In the genomic region with DNA sequence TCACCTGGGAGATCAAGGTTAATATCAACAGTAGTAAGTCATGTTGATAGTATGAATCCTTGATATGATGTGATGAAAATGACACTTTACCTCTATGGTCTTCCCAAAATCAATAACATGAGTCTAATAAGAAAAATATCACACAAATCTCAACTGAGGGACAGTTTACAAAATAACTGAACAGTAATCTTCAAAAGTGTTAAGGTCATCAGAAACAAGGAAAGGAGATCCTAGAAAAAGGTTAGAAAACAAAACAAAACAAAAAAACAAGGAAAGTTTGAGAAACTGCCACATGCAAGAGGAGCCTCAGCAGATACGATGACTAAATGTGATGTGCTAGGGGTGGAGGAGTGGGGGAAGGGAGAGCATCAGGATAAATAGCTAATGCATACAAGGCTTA, we compare ENCODE assay signal across 40 cellular contexts.
"Had no signal": no experiment of that assay in that cellular context is flagged by ENCODE, and none has a peak within 500 bp of the region (broad histone marks: within the 10 kb centered on the region; RNA-seq: fewer than 3 reads in every experiment).

No MANE protein-coding gene starts in this region.

- H3K4me1 Mint-ChIP-seq: activated naive CD4-positive, alpha-beta T cell treated with anti-CD3 and anti-CD28 coated beads, Interleukin-2, amount 50 U/mL, for 24 hours; activated naive CD8-positive, alpha-beta T cell treated with anti-CD3 and anti-CD28 coated beads, Interleukin-2, amount 10 ng/mL, durations not matched to agents 7 days and 5 days; activated naive CD8-positive, alpha-beta T cell treated with anti-CD3 and anti-CD28 coated beads, Interleukin-2, amount 50 U/mL, for 24 hours; brain; central memory CD8-positive, alpha-beta T cell had no signal

- H3K27ac Mint-ChIP-seq: activated naive CD4-positive, alpha-beta T cell treated with anti-CD3 and anti-CD28 coated beads for 36 hours; activated naive CD4-positive, alpha-beta T cell treated with anti-CD3 and anti-CD28 coated beads, Interleukin-2, amount 10 ng/mL, durations not matched to agents 7 days and 5 days; activated naive CD4-positive, alpha-beta T cell treated with anti-CD3 and anti-CD28 coated beads, Interleukin-2, amount 50 U/mL, for 24 hours; activated naive CD4-positive, alpha-beta T cell treated with anti-CD3 and anti-CD28 coated beads, Interleukin-2, amount 50 U/mL, for 72 hours; activated naive CD8-positive, alpha-beta T cell; activated naive CD8-positive, alpha-beta T cell treated with anti-CD3 and anti-CD28 coated beads for 36 hours; activated naive CD8-positive, alpha-beta T cell treated with anti-CD3 and anti-CD28 coated beads, Interleukin-2, amount 10 ng/mL, durations not matched to agents 7 days and 5 days; activated naive CD8-positive, alpha-beta T cell treated with anti-CD3 and anti-CD28 coated beads, Interleukin-2, amount 50 U/mL, for 24 hours; activated T-cell treated with anti-CD3 and anti-CD28 coated beads, Interleukin-2, amount 50 U/mL, for 24 hours; activated T-cell treated with anti-CD3 and anti-CD28 coated beads, Interleukin-2, amount 50 U/mL, for 72 hours; activated T-helper 1 cell treated with anti-CD3 and anti-CD28 coated beads, Interleukin-12 subunit alpha, Interleukin-12 subunit beta, Interleukin-2, Interleukin-4 antibody, amounts not matched to agents 30 ng/mL and 10 ng/mL and 1 ng/mL, durations not matched to agents 14 hours and 24 hours and 36 hours; activated T-helper 17 cell treated with anti-CD3 and anti-CD28 coated beads, Interleukin-2, amount 50 U/mL, for 72 hours; activated T-helper 2 cell treated with anti-CD3 and anti-CD28 coated beads, Interferon-gamma antibody, Interleukin-2, Interleukin-4, amounts not matched to agents 10 μg/mL and 5 μg/mL and 100 μg/mL, durations not matched to agents 14 hours and 24 hours and 36 hours had no signal

- H3K9me3 Mint-ChIP-seq: activated naive CD4-positive, alpha-beta T cell treated with anti-CD3 and anti-CD28 coated beads for 36 hours; activated naive CD4-positive, alpha-beta T cell treated with anti-CD3 and anti-CD28 coated beads, Interleukin-2, amount 10 ng/mL, durations not matched to agents 7 days and 5 days; activated naive CD4-positive, alpha-beta T cell treated with anti-CD3 and anti-CD28 coated beads, Interleukin-2, amount 50 U/mL, for 24 hours; activated naive CD4-positive, alpha-beta T cell treated with anti-CD3 and anti-CD28 coated beads, Interleukin-2, amount 50 U/mL, for 72 hours; activated naive CD8-positive, alpha-beta T cell treated with anti-CD3 and anti-CD28 coated beads for 36 hours; activated naive CD8-positive, alpha-beta T cell treated with anti-CD3 and anti-CD28 coated beads, Interleukin-2, amount 10 ng/mL, durations not matched to agents 7 days and 5 days; activated naive CD8-positive, alpha-beta T cell treated with anti-CD3 and anti-CD28 coated beads, Interleukin-2, amount 50 U/mL, for 24 hours; activated T-cell treated with anti-CD3 and anti-CD28 coated beads, Interleukin-2, amount 50 U/mL, for 24 hours; activated T-cell treated with anti-CD3 and anti-CD28 coated beads, Interleukin-2, amount 50 U/mL, for 4 hours; activated T-cell treated with anti-CD3 and anti-CD28 coated beads, Interleukin-2, amount 50 U/mL, for 72 hours; activated T-helper 1 cell treated with anti-CD3 and anti-CD28 coated beads, Interleukin-12 subunit alpha, Interleukin-12 subunit beta, Interleukin-2, Interleukin-4 antibody, amounts not matched to agents 30 ng/mL and 10 ng/mL and 1 ng/mL, durations not matched to agents 14 hours and 24 hours and 36 hours; activated T-helper 17 cell treated with anti-CD3 and anti-CD28 coated beads, Interleukin-2, amount 50 U/mL, for 72 hours; activated T-helper 2 cell treated with anti-CD3 and anti-CD28 coated beads, Interferon-gamma antibody, Interleukin-2, Interleukin-4, amounts not matched to agents 10 μg/mL and 5 μg/mL and 100 μg/mL, durations not matched to agents 14 hours and 24 hours and 36 hours; brain; central memory CD8-positive, alpha-beta T cell had no signal

- H3K36me3 ChIP-seq: breast epithelium had no signal

- H3K27me3 Mint-ChIP-seq: activated naive CD4-positive, alpha-beta T cell treated with anti-CD3 and anti-CD28 coated beads, Interleukin-2, amount 10 ng/mL, durations not matched to agents 7 days and 5 days; activated naive CD4-positive, alpha-beta T cell treated with anti-CD3 and anti-CD28 coated beads, Interleukin-2, amount 50 U/mL, for 24 hours; activated naive CD8-positive, alpha-beta T cell; activated naive CD8-positive, alpha-beta T cell treated with anti-CD3 and anti-CD28 coated beads for 36 hours; activated naive CD8-positive, alpha-beta T cell treated with anti-CD3 and anti-CD28 coated beads, Interleukin-2, amount 10 ng/mL, durations not matched to agents 7 days and 5 days; activated naive CD8-positive, alpha-beta T cell treated with anti-CD3 and anti-CD28 coated beads, Interleukin-2, amount 50 U/mL, for 24 hours; activated T-cell treated with anti-CD3 and anti-CD28 coated beads, Interleukin-2, amount 50 U/mL, for 24 hours; activated T-helper 17 cell treated with anti-CD3 and anti-CD28 coated beads, Interleukin-2, amount 50 U/mL, for 72 hours; brain; central memory CD8-positive, alpha-beta T cell had no signal

- H3K9me3 ChIP-seq: ascending aorta, body of pancreas, breast epithelium had no signal

- H3K4me3 ChIP-seq: adrenal gland, ascending aorta, body of pancreas, breast epithelium, cardiac muscle cell had no signal

- H3K27me3 ChIP-seq: adrenal gland, ascending aorta, body of pancreas, brain microvascular endothelial cell, breast epithelium, cardiac muscle cell had no signal

- DNase-seq: activated effector memory CD4-positive, alpha-beta T cell treated with anti-CD3 and anti-CD28 coated beads, Interleukin-2, amount 50 U/mL, for 16 hours; activated effector memory CD4-positive, alpha-beta T cell treated with Interleukin-2 at 50 U/mL for 16 hours; activated gamma-delta T cell; activated gamma-delta T cell treated with Interleukin-2 at 50 U/mL for 16 hours; activated naive CD4-positive, alpha-beta T cell; activated naive CD4-positive, alpha-beta T cell treated with anti-CD3 and anti-CD28 coated beads for 36 hours; activated naive CD4-positive, alpha-beta T cell treated with anti-CD3 and anti-CD28 coated beads, Interleukin-2, amount 10 ng/mL, durations not matched to agents 7 days and 5 days; activated naive CD4-positive, alpha-beta T cell treated with anti-CD3 and anti-CD28 coated beads, Interleukin-2, amount 50 U/mL, for 16 hours; activated naive CD4-positive, alpha-beta T cell treated with Interleukin-2 at 50 U/mL for 16 hours; activated naive CD8-positive, alpha-beta T cell treated with anti-CD3 and anti-CD28 coated beads for 36 hours; activated naive CD8-positive, alpha-beta T cell treated with anti-CD3 and anti-CD28 coated beads, Interleukin-2, amount 10 ng/mL, durations not matched to agents 7 days and 5 days; activated naive CD8-positive, alpha-beta T cell treated with anti-CD3 and anti-CD28 coated beads, Interleukin-2, amount 50 U/mL, for 24 hours; activated T-cell treated with anti-CD3 and anti-CD28 coated beads, Interleukin-2, amount 50 U/mL, for 1 hour; activated T-cell treated with anti-CD3 and anti-CD28 coated beads, Interleukin-2, amount 50 U/mL, for 24 hours; activated T-cell treated with anti-CD3 and anti-CD28 coated beads, Interleukin-2, amount 50 U/mL, for 4 hours; activated T-cell treated with anti-CD3 and anti-CD28 coated beads, Interleukin-2, amount 50 U/mL, for 48 hours; activated T-cell treated with anti-CD3 and anti-CD28 coated beads, Interleukin-2, amount 50 U/mL, for 72 hours; adrenal gland; amniotic stem cell; amygdala; anterior cingulate cortex; aorta; body of pancreas; brain microvascular endothelial cell; caudate nucleus; central memory CD4-positive, alpha-beta T cell; cerebellar nuclear complex had no signal

- ATAC-seq: activated naive CD4-positive, alpha-beta T cell treated with anti-CD3 and anti-CD28 coated beads, Interleukin-2, amount 50 U/mL, for 72 hours; activated naive CD8-positive, alpha-beta T cell treated with anti-CD3 and anti-CD28 coated beads, Interleukin-2, amount 50 U/mL, for 24 hours; activated T-cell treated with anti-CD3 and anti-CD28 coated beads, Interleukin-2, amount 50 U/mL, for 4 hours; activated T-cell treated with anti-CD3 and anti-CD28 coated beads, Interleukin-2, amount 50 U/mL, for 72 hours; activated T-helper 17 cell treated with anti-CD3 and anti-CD28 coated beads, Interleukin-2, amount 50 U/mL, for 72 hours; body of pancreas had no signal

- FAIRE-seq: astrocyte, bronchial epithelial cell had no signal

- H3K36me3 Mint-ChIP-seq: activated naive CD4-positive, alpha-beta T cell treated with anti-CD3 and anti-CD28 coated beads, Interleukin-2, amount 50 U/mL, for 72 hours had no signal

- H3K4me3 Mint-ChIP-seq: activated naive CD4-positive, alpha-beta T cell treated with anti-CD3 and anti-CD28 coated beads for 36 hours; activated naive CD4-positive, alpha-beta T cell treated with anti-CD3 and anti-CD28 coated beads, Interleukin-2, amount 10 ng/mL, durations not matched to agents 7 days and 5 days; activated naive CD4-positive, alpha-beta T cell treated with anti-CD3 and anti-CD28 coated beads, Interleukin-2, amount 50 U/mL, for 24 hours; activated naive CD8-positive, alpha-beta T cell; activated naive CD8-positive, alpha-beta T cell treated with anti-CD3 and anti-CD28 coated beads for 36 hours; activated naive CD8-positive, alpha-beta T cell treated with anti-CD3 and anti-CD28 coated beads, Interleukin-2, amount 10 ng/mL, durations not matched to agents 7 days and 5 days; activated naive CD8-positive, alpha-beta T cell treated with anti-CD3 and anti-CD28 coated beads, Interleukin-2, amount 50 U/mL, for 24 hours; activated T-cell treated with anti-CD3 and anti-CD28 coated beads, Interleukin-2, amount 50 U/mL, for 24 hours; activated T-cell treated with anti-CD3 and anti-CD28 coated beads, Interleukin-2, amount 50 U/mL, for 4 hours; activated T-cell treated with anti-CD3 and anti-CD28 coated beads, Interleukin-2, amount 50 U/mL, for 72 hours; activated T-helper 1 cell treated with anti-CD3 and anti-CD28 coated beads, Interleukin-12 subunit alpha, Interleukin-12 subunit beta, Interleukin-2, Interleukin-4 antibody, amounts not matched to agents 30 ng/mL and 10 ng/mL and 1 ng/mL, durations not matched to agents 14 hours and 24 hours and 36 hours; activated T-helper 17 cell treated with anti-CD3 and anti-CD28 coated beads, Interleukin-2, amount 50 U/mL, for 72 hours; brain; central memory CD8-positive, alpha-beta T cell had no signal

- H3K4me1 ChIP-seq: adrenal gland, ascending aorta, body of pancreas, breast epithelium had no signal

- H3K27ac ChIP-seq: adrenal gland, ascending aorta, body of pancreas, brain microvascular endothelial cell, breast epithelium, cardiac muscle cell had no signal
